Comparison of ENCODE assay signal across 30 cellular contexts in the genomic region with DNA sequence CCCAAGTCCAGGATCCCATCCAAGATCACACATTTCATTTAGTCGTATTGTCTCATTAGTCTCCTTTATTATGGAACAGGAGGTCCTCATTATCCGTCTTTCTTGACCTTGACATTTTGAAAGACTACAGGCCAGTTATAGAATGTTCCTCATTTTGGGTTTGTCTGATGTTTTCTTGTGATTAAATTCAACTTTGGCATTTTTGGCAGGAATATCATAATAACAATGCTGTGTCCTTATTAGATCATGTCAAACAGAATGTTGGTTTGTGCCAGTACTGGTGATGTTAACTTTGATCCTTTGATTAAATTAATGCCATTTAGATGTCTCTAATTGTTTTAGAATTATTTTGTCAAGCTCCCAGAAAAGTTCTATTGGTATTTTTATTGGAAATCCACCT.
"Had no signal": no experiment of that assay in that cellular context is flagged by ENCODE, and none has a peak within 500 bp of the region (broad histone marks: within the 10 kb centered on the region; RNA-seq: fewer than 3 reads in every experiment).

No MANE protein-coding gene starts in this region.

- H3K36me3 ChIP-seq: brain microvascular endothelial cell, gastrocnemius medialis had no signal

- H3K27ac ChIP-seq: brain microvascular endothelial cell, coronary artery, dorsolateral prefrontal cortex, foreskin keratinocyte, gastrocnemius medialis had no signal

- FAIRE-seq: astrocyte, bronchial epithelial cell, TTC549 had no signal

- H3K4me1 ChIP-seq: foreskin keratinocyte had no signal

- H3K4me3 ChIP-seq: coronary artery, dorsolateral prefrontal cortex, gastrocnemius medialis, heart right ventricle had no signal

- ATAC-seq: activated CD8-positive, alpha-beta T cell treated with anti-CD3 and anti-CD28 coated beads for 36 hours; activated T-cell treated with anti-CD3 and anti-CD28 coated beads, Interleukin-2, amount 50 U/mL, for 4 hours; activated T-helper 17 cell treated with anti-CD3 and anti-CD28 coated beads, Interleukin-2, amount 50 U/mL, for 72 hours; esophagus mucosa; foreskin keratinocyte; gastrocnemius medialis; heart right ventricle; T-cell; WTC11 had no signal

- H3K27me3 ChIP-seq: brain microvascular endothelial cell, dorsolateral prefrontal cortex, foreskin keratinocyte, gastrocnemius medialis, heart right ventricle had no signal

- H3K9me3 ChIP-seq: gastrocnemius medialis, heart right ventricle had no signal

- DNase-seq: activated CD4-positive, alpha-beta T cell treated with anti-CD3 and anti-CD28 coated beads for 48 hours; activated CD4-positive, alpha-beta T cell treated with anti-CD3 and anti-CD28 coated beads, Interleukin-2, amount 50 U/mL, for 1 hour; activated CD4-positive, alpha-beta T cell treated with anti-CD3 and anti-CD28 coated beads, Interleukin-2, amount 50 U/mL, for 48 hours; activated CD8-positive, alpha-beta memory T cell treated with anti-CD3 and anti-CD28 coated beads for 24 hours; activated CD8-positive, alpha-beta T cell treated with anti-CD3 and anti-CD28 coated beads for 36 hours; activated effector memory CD4-positive, alpha-beta T cell treated with Interleukin-2 at 50 U/mL for 16 hours; activated gamma-delta T cell treated with Interleukin-2 at 50 U/mL for 16 hours; activated naive CD4-positive, alpha-beta T cell treated with anti-CD3 and anti-CD28 coated beads, Interleukin-2, amount 50 U/mL, for 16 hours; activated naive CD4-positive, alpha-beta T cell treated with Interleukin-2 at 50 U/mL for 16 hours; activated T-cell treated with anti-CD3 and anti-CD28 coated beads, Interleukin-2, amount 50 U/mL, for 4 hours; amniotic stem cell; anterior cingulate cortex; brain microvascular endothelial cell; dorsolateral prefrontal cortex; effector memory CD4-positive, alpha-beta T cell; endodermal cell; foreskin keratinocyte; gastrocnemius medialis; glutamatergic neuron; heart right ventricle; SW 1271; T-cell; T1000 had no signal
